1 cellular context compared by ENCODE assay signal in genomic region chr1:32247983-32248889, GRCh38.
TF ChIP-seq lines count a peak whose summit lies in the region.

No MANE protein-coding gene starts in this region.

TF ChIP-seq in HEK293, 187 proteins besides CTCF, POLR2A, EP300 and RAD21 (continued from another document and continues in another):
- TF ChIP-seq BCL11A (tag by site-specific recombination; IDR thresholded peaks at IDR 0.05; ENCODE audit: low read depth) (peak; percentile 61; the same call in 1 of the 2 replicates), ZNF777 (tag by site-specific recombination; IDR thresholded peaks at IDR 0.05; ENCODE audit: borderline replicate concordance) (no peak), ZBTB26 (tag by site-specific recombination; optimal IDR thresholded peaks at IDR 0.05) (peak; percentile 63), ZFP69B (tag by site-specific recombination; IDR thresholded peaks at IDR 0.05) (peak; percentile 74; the same call in 1 of the 2 replicates), ZNF623 (tag by site-specific recombination; IDR thresholded peaks at IDR 0.05) (peak; percentile 100), ZSCAN5A (tag by site-specific recombination; IDR thresholded peaks at IDR 0.05) (peak; percentile 74; the same call in 1 of the 2 replicates), ZNF280D (tag by site-specific recombination; IDR thresholded peaks at IDR 0.05) (0 out of 2 replicates have a peak, but pooled peaks have one; percentile 13), SP2 (tag by site-specific recombination; IDR thresholded peaks at IDR 0.05) (peak; percentile 44), ZNF600 (tag by site-specific recombination; IDR thresholded peaks at IDR 0.05) (peak; percentile 88), SP7 (tag by site-specific recombination; IDR thresholded peaks at IDR 0.05) (peak; percentile 54), ZNF785 (tag by site-specific recombination; IDR thresholded peaks at IDR 0.05) (no peak), KLF8 (tag by site-specific recombination; IDR thresholded peaks at IDR 0.05) (peak; percentile 42; the same call in 1 of the 2 replicates), REST (tag by site-specific recombination; IDR thresholded peaks at IDR 0.05) (no peak), ZNF580 (tag by site-specific recombination; IDR thresholded peaks at IDR 0.05) (peak; percentile 79), ZNF629 (tag by site-specific recombination; IDR thresholded peaks at IDR 0.05) (0 out of 2 replicates have a peak, but pooled peaks have one; percentile 39), ZNF10 (tag by site-specific recombination; IDR thresholded peaks at IDR 0.05) (peak; percentile 51; the same call in 1 of the 2 replicates), ZNF2 (tag by site-specific recombination; IDR thresholded peaks at IDR 0.05) (peak; percentile 80), ZNF202 (tag by site-specific recombination; IDR thresholded peaks at IDR 0.05; ENCODE audit: borderline replicate concordance) (no peak), ZBTB44 (tag by site-specific recombination; IDR thresholded peaks at IDR 0.05) (peak; percentile 92), ZNF692 (tag by site-specific recombination; IDR thresholded peaks at IDR 0.05) (peak; percentile 67), BCL11B (tag by site-specific recombination; IDR thresholded peaks at IDR 0.05; ENCODE audit: low read depth) (peak; percentile 54; the same call in 1 of the 2 replicates), ZEB2 (tag by site-specific recombination; IDR thresholded peaks at IDR 0.05) (peak; percentile 77), ZNF169 (tag by site-specific recombination; IDR thresholded peaks at IDR 0.05) (no peak), KLF17 (tag by site-specific recombination; IDR thresholded peaks at IDR 0.05) (peak; percentile 36; the same call in 1 of the 2 replicates), ZNF24 (tag by site-specific recombination; IDR thresholded peaks at IDR 0.05) (0 out of 2 replicates have a peak, but pooled peaks have one; percentile 42), SCRT2 (tag by site-specific recombination; IDR thresholded peaks at IDR 0.05) (peak; percentile 59; the same call in 1 of the 2 replicates), ZSCAN16 (tag by site-specific recombination; IDR thresholded peaks at IDR 0.05) (no peak), ZNF394 (tag by site-specific recombination; IDR thresholded peaks at IDR 0.05; ENCODE audit: borderline replicate concordance) (peak; percentile 62; the same call in 1 of the 2 replicates), ZNF426 (tag by site-specific recombination; IDR thresholded peaks at IDR 0.05) (no peak), ZBTB6 (tag by site-specific recombination; IDR thresholded peaks at IDR 0.05) (peak; percentile 49; the same call in 1 of the 2 replicates), GFI1B (tag by site-specific recombination; IDR thresholded peaks at IDR 0.05) (no peak), ZSCAN30 (tag by site-specific recombination; IDR thresholded peaks at IDR 0.05) (peak; percentile 94), ZBTB20 (tag by site-specific recombination; IDR thresholded peaks at IDR 0.05) (no peak; the same call in 1 of the 2 replicates), ZNF184 (tag by site-specific recombination; IDR thresholded peaks at IDR 0.05) (no peak), ZBTB48 (tag by site-specific recombination; IDR thresholded peaks at IDR 0.05) (peak; percentile 41; the same call in 1 of the 2 replicates), WT1 (tag by site-specific recombination; IDR thresholded peaks at IDR 0.05) (0 out of 2 replicates have a peak, but pooled peaks have one; percentile 15), ZNF639 (tag by site-specific recombination; IDR thresholded peaks at IDR 0.05) (peak; percentile 69; the same call in 1 of the 2 replicates), HOXA7 (CRISPR knock-in tag; IDR thresholded peaks at IDR 0.05; ENCODE audit: borderline replicate concordance) (no peak)
